ENCODE assay signal across 10 cellular contexts in genomic region chr1:116820362-116820761, GRCh38.
DNase-seq lines count a peak whose midpoint lies in the region; ATAC-seq, FAIRE-seq and TF ChIP-seq lines count a peak whose summit lies in the region.
"Had no signal": no experiment of that assay in that cellular context is flagged by ENCODE, and none has a peak within 500 bp of the region (broad histone marks: within the 10 kb centered on the region; RNA-seq: fewer than 3 reads in every experiment).

No MANE protein-coding gene starts in this region.

- H3K36me3 ChIP-seq in adipocyte (ENCODE audit: control insufficient read depth, insufficient read depth, low read length, severe bottlenecking) (no peaks in the 10 kb centered on the region), adrenal gland (replicated peaks in 1 of 2) (no peaks in the 10 kb centered on the region)
- H3K36me3 ChIP-seq: gastrocnemius medialis had no signal

- peak; percentile 86 for ATAC-seq in left ventricle myocardium superior
- ATAC-seq: gastrocnemius medialis had no signal

- H3K27me3 ChIP-seq in adipocyte (replicated peaks; ENCODE audit: control insufficient read depth, insufficient read depth, low read length) = no peaks in the 10 kb centered on the region
- H3K27me3 ChIP-seq in adrenal gland = no peaks in the 10 kb centered on the region
- H3K27me3 ChIP-seq: gastrocnemius medialis had no signal

- no peak for TF ChIP-seq CTCF in adrenal gland (IDR thresholded peaks at IDR 0.05)

- 70 to 83% (median 75%) methylated on average over 6 of the region's 6 CpGs for WGBS in adrenal gland, 4 donors

- H3K9ac ChIP-seq in adipocyte (ENCODE audit: low read length) = no peak overlapping the region

- H3K4me1 ChIP-seq in adipocyte (ENCODE audit: control insufficient read depth, insufficient read depth, low read length) (no peaks in the 10 kb centered on the region), adrenal gland (replicated peaks in 1 of 2) (no peaks in the 10 kb centered on the region)
- H3K4me1 ChIP-seq: gastrocnemius medialis had no signal

- H3K4me3 ChIP-seq in adipocyte (ENCODE audit: low read length) = no peak overlapping the region
- no peak overlapping the region for H3K4me3 ChIP-seq in adrenal gland
- H3K4me3 ChIP-seq: gastrocnemius medialis had no signal

- no peak for TF ChIP-seq POLR2A in adrenal gland (IDR thresholded peaks at IDR 0.05)

- intact Hi-C loops in left ventricle myocardium superior (cut with micrococcal nuclease) = no loop called here
- intact Hi-C loops in adrenal gland (cut with DNase I) = no loop called here

- peak; percentile 67 for DNase-seq in NCI-H2171 treated with DMSO at 0.1 percent for 48 hours (lab: John Stamatoyannopoulos, UW)
- DNase-seq in NCI-H2171 (lab: John Stamatoyannopoulos, UW) = no peak
- peak; percentile 72 for DNase-seq in adipocyte (ENCODE audit: low read depth)
- DNase-seq in left ventricle myocardium superior = peak; percentile 73
- peak; percentile 27 for DNase-seq in urothelium cell line (ENCODE audit: low spot score)
- no peak for DNase-seq in NCI-H748 (lab: John Stamatoyannopoulos, UW; ENCODE audit: unreplicated experiment)
- DNase-seq in adrenal gland = no peak
- no peak for DNase-seq in activated T-cell treated with anti-CD3 and anti-CD28 coated beads, Interleukin-2, amount 50 U/mL, for 1 hour
- DNase-seq: gastrocnemius medialis, NCI-H1048 had no signal

- no peaks in the 10 kb centered on the region for H3K9me3 ChIP-seq in adipocyte (ENCODE audit: control insufficient read depth, low read length)
- no peaks in the 10 kb centered on the region for H3K9me3 ChIP-seq in adrenal gland (replicated peaks in 1 of 3)
- H3K9me3 ChIP-seq: gastrocnemius medialis had no signal

- peak; percentile 63 for FAIRE-seq in urothelium cell line (lab: Jason Lieb, UNC)

- no peak overlapping the region for H3K27ac ChIP-seq in adrenal gland
- H3K27ac ChIP-seq: gastrocnemius medialis had no signal

Comparison
In these comparisons a context has a peak if more than half of its experiments do, and no peak if none do; other contexts are left out.
1. DNase-seq: peak in NCI-H2171 treated with DMSO at 0.1 percent for 48 hours (single experiment), adipocyte (single experiment), left ventricle myocardium superior (single experiment) and urothelium cell line (single experiment); none in NCI-H2171 (single experiment), NCI-H748 (single experiment), adrenal gland (0 of 7) and activated T-cell treated with anti-CD3 and anti-CD28 coated beads, Interleukin-2, amount 50 U/mL, for 1 hour (single experiment).